In the genomic region with DNA sequence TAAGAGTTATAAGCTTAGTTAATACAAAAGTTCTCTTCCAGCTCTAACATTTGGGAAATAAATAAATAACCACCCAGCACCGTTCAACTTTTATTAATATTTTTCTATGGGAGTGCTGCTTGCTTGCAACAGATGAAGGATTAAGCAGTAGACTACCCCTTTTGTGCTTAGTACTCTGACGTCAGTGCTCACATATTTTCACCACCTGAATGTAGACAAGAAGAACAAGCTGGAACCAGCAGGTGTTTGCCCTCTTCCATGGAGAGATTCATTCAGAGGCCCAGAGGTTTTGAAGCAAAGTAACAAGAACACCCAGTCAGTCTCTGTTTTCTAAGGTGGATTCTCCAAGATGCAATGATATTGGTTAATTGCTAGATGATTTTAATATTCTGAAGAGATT, we compare ENCODE assay signal across 15 cellular contexts.
"Had no signal": no experiment of that assay in that cellular context is flagged by ENCODE, and none has a peak within 500 bp of the region (broad histone marks: within the 10 kb centered on the region; RNA-seq: fewer than 3 reads in every experiment).

No MANE protein-coding gene starts in this region.

- H3K4me1 Mint-ChIP-seq: naive thymus-derived CD4-positive, alpha-beta T cell; nephron; neural progenitor cell; stimulated activated memory B cell treated with anti-CD40 and anti-IgM and Interleukin-4, amounts not matched to agents 10 μg/mL and 1 μg/mL and 100 μg/mL, for 72 hours had no signal

- H3K27me3 Mint-ChIP-seq: naive thymus-derived CD4-positive, alpha-beta T cell; stimulated activated memory B cell treated with anti-CD40 and anti-IgM and Interleukin-4, amounts not matched to agents 10 μg/mL and 1 μg/mL and 100 μg/mL, for 72 hours; stimulated activated naive CD8-positive, alpha-beta T cell treated with anti-CD3 and anti-CD28 coated beads, Interleukin-15, Interleukin-2, amounts not matched to agents 100 ng/mL and 50 ng/mL, for 24 hours had no signal

- H3K36me3 Mint-ChIP-seq: naive thymus-derived CD4-positive, alpha-beta T cell; neural progenitor cell; stimulated activated memory B cell treated with anti-CD40 and anti-IgM and Interleukin-4, amounts not matched to agents 10 μg/mL and 1 μg/mL and 100 μg/mL, for 72 hours had no signal

- H3K4me3 Mint-ChIP-seq: naive thymus-derived CD4-positive, alpha-beta T cell; nephron; neural progenitor cell; stimulated activated memory B cell treated with anti-CD40 and anti-IgM and Interleukin-4, amounts not matched to agents 10 μg/mL and 1 μg/mL and 100 μg/mL, for 72 hours; stimulated activated naive CD8-positive, alpha-beta T cell treated with anti-CD3 and anti-CD28 coated beads, Interleukin-15, Interleukin-2, amounts not matched to agents 100 ng/mL and 50 ng/mL, for 24 hours had no signal

- H3K9me3 Mint-ChIP-seq: nephron had no signal

- H3K27ac Mint-ChIP-seq: naive thymus-derived CD4-positive, alpha-beta T cell; nephron; neural progenitor cell; stimulated activated memory B cell treated with anti-CD40 and anti-IgM and Interleukin-4, amounts not matched to agents 10 μg/mL and 1 μg/mL and 100 μg/mL, for 72 hours; stimulated activated naive CD8-positive, alpha-beta T cell treated with anti-CD3 and anti-CD28 coated beads, Interleukin-15, Interleukin-2, amounts not matched to agents 100 ng/mL and 50 ng/mL, for 24 hours had no signal

- ATAC-seq: gastrocnemius medialis; naive thymus-derived CD4-positive, alpha-beta T cell; stimulated activated memory B cell treated with anti-CD40 and anti-IgM and Interleukin-4, amounts not matched to agents 10 μg/mL and 1 μg/mL and 100 μg/mL, for 72 hours had no signal

- DNase-seq: dermis blood vessel endothelial cell; effector memory CD4-positive, alpha-beta T cell; erythroblast; gastrocnemius medialis; head of caudate nucleus; midbrain; naive thymus-derived CD4-positive, alpha-beta T cell; spleen; stimulated activated CD4-positive, alpha-beta T cell treated with anti-CD3 and anti-CD28 coated beads, Interleukin-4, amount 100 ng/mL, for 4 hours; upper lobe of left lung; uterus had no signal
